Comparison of ENCODE assay signal across 29 cellular contexts in genomic region chr1:29962356-29962755, GRCh38.
"Had no signal": no experiment of that assay in that cellular context is flagged by ENCODE, and none has a peak within 500 bp of the region (broad histone marks: within the 10 kb centered on the region; RNA-seq: fewer than 3 reads in every experiment).

No MANE protein-coding gene starts in this region.

- H3K4me3 ChIP-seq: breast epithelium, gastroesophageal sphincter, pancreas, prostate gland, upper lobe of left lung had no signal

- H3K4me1 Mint-ChIP-seq: activated CD4-positive, alpha-beta T cell treated with anti-CD3 and anti-CD28 coated beads, Interleukin-2, amount 10 ng/mL, durations not matched to agents 24 days and 14 days; activated naive CD4-positive, alpha-beta T cell treated with anti-CD3 and anti-CD28 coated beads, Interleukin-2, amount 50 U/mL, for 24 hours; activated naive CD8-positive, alpha-beta T cell treated with anti-CD3 and anti-CD28 coated beads, Interleukin-2, amount 50 U/mL, for 24 hours; activated T-helper 17 cell treated with anti-CD3 and anti-CD28 coated beads, Interleukin-2, amount 50 U/mL, for 72 hours; central memory CD8-positive, alpha-beta T cell; nephron; stimulated activated effector memory CD8-positive, alpha-beta T cell treated with anti-CD3 and anti-CD28 coated beads, Interleukin-12 subunit alpha, Interleukin-12 subunit beta, amount 100 ng/mL, for 72 hours; stimulated activated naive CD8-positive, alpha-beta T cell treated with anti-CD3 and anti-CD28 coated beads, Interleukin-15, amount 100 ng/mL, for 72 hours had no signal

- ATAC-seq: activated naive CD8-positive, alpha-beta T cell treated with anti-CD3 and anti-CD28 coated beads, Interleukin-2, amount 50 U/mL, for 24 hours; activated T-cell treated with anti-CD3 and anti-CD28 coated beads, Interleukin-2, amount 50 U/mL, for 4 hours; activated T-helper 17 cell treated with anti-CD3 and anti-CD28 coated beads, Interleukin-2, amount 50 U/mL, for 72 hours; gastroesophageal sphincter; left colon; pancreas; sciatic nerve; stimulated activated effector memory CD8-positive, alpha-beta T cell treated with anti-CD3 and anti-CD28 coated beads, Interleukin-12 subunit alpha, Interleukin-12 subunit beta, amount 100 ng/mL, for 72 hours; stimulated activated naive CD8-positive, alpha-beta T cell treated with anti-CD3 and anti-CD28 coated beads, Interleukin-15, amount 100 ng/mL, for 72 hours; T-helper 17 cell had no signal

- H3K36me3 ChIP-seq: breast epithelium, gastroesophageal sphincter, pancreas, prostate gland, upper lobe of left lung had no signal

- H3K4me1 ChIP-seq: breast epithelium, gastroesophageal sphincter, pancreas, prostate gland, upper lobe of left lung had no signal

- H3K27ac ChIP-seq: breast epithelium, gastroesophageal sphincter, pancreas, prostate gland, upper lobe of left lung had no signal

- H3K27ac Mint-ChIP-seq: activated CD4-positive, alpha-beta memory T cell treated with anti-CD3 and anti-CD28 coated beads for 36 hours; activated CD4-positive, alpha-beta T cell treated with anti-CD3 and anti-CD28 coated beads, Interleukin-2, amount 10 ng/mL, durations not matched to agents 24 days and 14 days; activated naive CD4-positive, alpha-beta T cell treated with anti-CD3 and anti-CD28 coated beads, Interleukin-2, amount 50 U/mL, for 24 hours; activated naive CD8-positive, alpha-beta T cell treated with anti-CD3 and anti-CD28 coated beads, Interleukin-2, amount 50 U/mL, for 24 hours; activated T-helper 17 cell treated with anti-CD3 and anti-CD28 coated beads, Interleukin-2, amount 50 U/mL, for 72 hours; nephron; stimulated activated effector memory CD8-positive, alpha-beta T cell treated with anti-CD3 and anti-CD28 coated beads, Interleukin-12 subunit alpha, Interleukin-12 subunit beta, amount 100 ng/mL, for 72 hours; stimulated activated naive CD8-positive, alpha-beta T cell treated with anti-CD3 and anti-CD28 coated beads, Interleukin-15, amount 100 ng/mL, for 72 hours; T-helper 17 cell had no signal

- H3K27me3 ChIP-seq: pancreas, upper lobe of left lung had no signal

- H3K4me3 Mint-ChIP-seq: activated CD4-positive, alpha-beta memory T cell treated with anti-CD3 and anti-CD28 coated beads for 36 hours; activated CD4-positive, alpha-beta T cell treated with anti-CD3 and anti-CD28 coated beads, Interleukin-2, amount 10 ng/mL, durations not matched to agents 24 days and 14 days; activated naive CD4-positive, alpha-beta T cell treated with anti-CD3 and anti-CD28 coated beads, Interleukin-2, amount 50 U/mL, for 24 hours; activated naive CD8-positive, alpha-beta T cell treated with anti-CD3 and anti-CD28 coated beads, Interleukin-2, amount 50 U/mL, for 24 hours; activated T-cell treated with anti-CD3 and anti-CD28 coated beads, Interleukin-2, amount 50 U/mL, for 4 hours; activated T-helper 17 cell treated with anti-CD3 and anti-CD28 coated beads, Interleukin-2, amount 50 U/mL, for 72 hours; central memory CD8-positive, alpha-beta T cell; nephron; stimulated activated effector memory CD8-positive, alpha-beta T cell treated with anti-CD3 and anti-CD28 coated beads, Interleukin-12 subunit alpha, Interleukin-12 subunit beta, amount 100 ng/mL, for 72 hours; stimulated activated naive CD8-positive, alpha-beta T cell treated with anti-CD3 and anti-CD28 coated beads, Interleukin-15, amount 100 ng/mL, for 72 hours; T-helper 17 cell had no signal

- H3K9me3 Mint-ChIP-seq: activated CD4-positive, alpha-beta memory T cell treated with anti-CD3 and anti-CD28 coated beads for 36 hours; activated CD4-positive, alpha-beta T cell treated with anti-CD3 and anti-CD28 coated beads, Interleukin-2, amount 10 ng/mL, durations not matched to agents 24 days and 14 days; activated naive CD4-positive, alpha-beta T cell treated with anti-CD3 and anti-CD28 coated beads, Interleukin-2, amount 50 U/mL, for 24 hours; activated naive CD8-positive, alpha-beta T cell treated with anti-CD3 and anti-CD28 coated beads, Interleukin-2, amount 50 U/mL, for 24 hours; activated T-cell treated with anti-CD3 and anti-CD28 coated beads, Interleukin-2, amount 50 U/mL, for 4 hours; activated T-helper 17 cell treated with anti-CD3 and anti-CD28 coated beads, Interleukin-2, amount 50 U/mL, for 72 hours; central memory CD8-positive, alpha-beta T cell; nephron; stimulated activated effector memory CD8-positive, alpha-beta T cell treated with anti-CD3 and anti-CD28 coated beads, Interleukin-12 subunit alpha, Interleukin-12 subunit beta, amount 100 ng/mL, for 72 hours; stimulated activated naive CD8-positive, alpha-beta T cell treated with anti-CD3 and anti-CD28 coated beads, Interleukin-15, amount 100 ng/mL, for 72 hours had no signal

- DNase-seq: activated CD4-positive, alpha-beta memory T cell treated with anti-CD3 and anti-CD28 coated beads for 36 hours; activated CD4-positive, alpha-beta T cell treated with anti-CD3 and anti-CD28 coated beads, Interleukin-2, amount 10 ng/mL, durations not matched to agents 24 days and 14 days; activated CD4-positive, CD25-positive, alpha-beta regulatory T cell treated with anti-CD3 and anti-CD28 coated beads, Interleukin-2, amount 50 U/mL, for 72 hours; activated naive CD8-positive, alpha-beta T cell treated with anti-CD3 and anti-CD28 coated beads, Interleukin-2, amount 50 U/mL, for 24 hours; activated T-cell treated with anti-CD3 and anti-CD28 coated beads, Interleukin-2, amount 50 U/mL, for 4 hours; amygdala; effector CD8-positive, alpha-beta T cell; erythroblast; hippocampal formation; kidney; left colon; pancreas; retina; small intestine; stimulated activated CD4-positive, alpha-beta T cell treated with anti-CD3 and anti-CD28 coated beads, Interleukin-4, amount 100 ng/mL, for 24 hours; stimulated activated naive CD8-positive, alpha-beta T cell treated with anti-CD3 and anti-CD28 coated beads, Interleukin-15, amount 100 ng/mL, for 72 hours; substantia nigra; T-helper 17 cell; T1000; upper lobe of left lung had no signal

- H3K36me3 Mint-ChIP-seq: activated CD4-positive, alpha-beta memory T cell treated with anti-CD3 and anti-CD28 coated beads for 36 hours; activated naive CD4-positive, alpha-beta T cell treated with anti-CD3 and anti-CD28 coated beads, Interleukin-2, amount 50 U/mL, for 24 hours; stimulated activated effector memory CD8-positive, alpha-beta T cell treated with anti-CD3 and anti-CD28 coated beads, Interleukin-12 subunit alpha, Interleukin-12 subunit beta, amount 100 ng/mL, for 72 hours had no signal

- H3K27me3 Mint-ChIP-seq: activated CD4-positive, alpha-beta T cell treated with anti-CD3 and anti-CD28 coated beads, Interleukin-2, amount 10 ng/mL, durations not matched to agents 24 days and 14 days had no signal

- H3K9me3 ChIP-seq: breast epithelium, gastroesophageal sphincter, pancreas, prostate gland, upper lobe of left lung had no signal
